In the genomic region with DNA sequence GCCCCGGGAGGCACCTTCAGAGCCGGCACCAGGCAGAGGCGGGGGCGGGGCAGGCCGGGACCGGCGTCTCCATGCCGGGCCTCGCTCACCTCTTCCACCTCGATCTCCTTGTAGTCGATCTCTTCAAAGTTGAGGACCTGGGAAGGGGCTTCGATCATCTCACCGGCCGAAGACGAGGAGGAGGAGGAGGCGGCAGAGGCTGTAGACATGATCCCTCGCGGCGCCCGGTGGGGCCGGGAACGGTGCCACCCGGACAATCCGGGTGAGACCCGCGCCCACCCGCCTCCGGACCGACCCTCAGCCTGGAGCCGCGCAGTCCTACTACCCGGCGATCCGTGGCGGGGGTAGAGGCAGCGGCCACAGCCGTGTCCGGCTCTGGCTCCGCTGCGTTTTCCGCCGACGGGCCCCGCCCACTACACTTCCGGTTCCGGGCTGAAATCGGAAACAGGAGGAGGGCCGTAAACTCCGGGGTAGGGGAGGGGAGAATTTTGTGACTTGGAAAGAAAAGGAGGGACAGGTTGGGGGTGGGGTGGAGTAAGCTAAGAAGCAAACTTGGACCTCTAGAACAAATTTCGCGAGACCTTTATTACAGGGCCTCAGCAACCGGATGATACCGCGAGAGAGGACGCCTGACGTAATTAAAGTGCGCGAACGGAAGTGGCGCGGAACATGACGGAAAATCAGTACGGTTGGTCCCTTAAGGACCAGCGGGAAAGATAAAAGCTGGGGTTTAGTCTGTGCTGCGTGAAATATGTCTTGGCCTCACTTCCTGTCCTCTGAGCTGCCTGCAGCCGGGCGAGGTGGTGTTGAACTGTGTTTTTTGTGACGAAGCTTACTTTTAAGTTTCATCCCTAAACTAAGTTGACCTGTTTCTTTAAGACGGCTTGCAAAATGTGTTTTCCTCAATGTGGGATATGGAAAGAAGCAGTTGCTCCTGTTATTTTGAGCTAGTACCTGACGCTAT, we compare ENCODE assay signal across 8 cellular contexts. TPM values are rescaled to one million over a fixed set of nuclear protein-coding genes. Genes with fewer than 3 reads are reported as not detected.
DNase-seq lines count a peak whose midpoint lies in the region; ATAC-seq and TF ChIP-seq lines count a peak whose summit lies in the region.

TSS of gene MAP3K7 (minus strand) at position 398 of the 964 bp plus-strand sequence. CDS start at position 209, 189 bp downstream.

- H3K4me1 ChIP-seq in testis, result peaks cover 4% of the 10 kb centered on the region

- H3K36me3 Mint-ChIP-seq in activated naive CD4-positive, alpha-beta T cell treated with anti-CD3 and anti-CD28 coated beads, Interleukin-2, amount 50 U/mL, for 72 hours, result peaks cover 6 to 15% of the 10 kb centered on the region in 2 donors

- TF ChIP-seq POLR2A in testis (IDR thresholded peaks at IDR 0.05), result no peak

- peak within 1 kb of the TSS; percentile 97 to 98 for H3K27ac Mint-ChIP-seq in activated naive CD4-positive, alpha-beta T cell treated with anti-CD3 and anti-CD28 coated beads, Interleukin-2, amount 50 U/mL, for 72 hours

- no peaks in the 10 kb centered on the region for H3K9me3 ChIP-seq in testis

- TF ChIP-seq CTCF in omental fat pad (IDR thresholded peaks at IDR 0.05) (no peak), testis (IDR thresholded peaks at IDR 0.05) (no peak)

- ATAC-seq in HG02610 (IDR thresholded peaks at IDR 0.05; ENCODE audit: unreplicated experiment) (peak; percentile 93), omental fat pad (ENCODE audit: low FRiP score) (peak; percentile 92)
- ATAC-seq in activated naive CD4-positive, alpha-beta T cell treated with anti-CD3 and anti-CD28 coated beads, Interleukin-2, amount 50 U/mL, for 72 hours, result peak; percentile 85 to 88

- H3K27ac ChIP-seq in testis, result peak within 1 kb of the TSS; percentile 94 to 98

- 1% methylated on average over 27 to 62 of the region's 70 CpGs for WGBS in testis, 2 donors

- H3K4me3 ChIP-seq in GM08714 (ENCODE audit: low read length), result peak within 1 kb of the TSS; percentile 99
- H3K4me3 ChIP-seq in testis, result peak within 1 kb of the TSS; percentile 72 to 100

- no peaks in the 10 kb centered on the region for H3K27me3 ChIP-seq in testis

- intact Hi-C loops in testis (cut with DNase I; ENCODE audit: low total_unique reads), result no loop called here

- H3K36me3 ChIP-seq in testis (ENCODE audit: low read depth, missing control alignments), result no peaks in the 10 kb centered on the region

- DNase-seq in NCI-H1092 treated with DMSO at 0.1 percent for 48 hours (lab: John Stamatoyannopoulos, UW) (peak; percentile 88), SKM-1 (lab: John Stamatoyannopoulos, UW; ENCODE audit: unreplicated experiment) (peak; percentile 82), glomerular visceral epithelial cell (ENCODE audit: extremely low spot score) (peak; percentile 96), omental fat pad (ENCODE audit: low spot score) (peak; percentile 93), testis (peak; percentile 96)
- peak; percentile 91 to 94 for DNase-seq in activated naive CD4-positive, alpha-beta T cell treated with anti-CD3 and anti-CD28 coated beads, Interleukin-2, amount 50 U/mL, for 72 hours (ENCODE audit: low spot score in 2 of 2)

- H3K9me3 Mint-ChIP-seq in activated naive CD4-positive, alpha-beta T cell treated with anti-CD3 and anti-CD28 coated beads, Interleukin-2, amount 50 U/mL, for 72 hours, result no peaks in the 10 kb centered on the region

RNA-seq across cellular contexts. Expression of gene MAP3K7, which starts in this region (rescaled TPM):
- total RNA-seq in activated naive CD4-positive, alpha-beta T cell treated with anti-CD3 and anti-CD28 coated beads, Interleukin-2, amount 50 U/mL, for 72 hours, result 10 to 100 TPM; 34.5 to 36.4 TPM
- total RNA-seq in omental fat pad, result 10 to 100 TPM; 21.7 to 27.9 (median 25.3) TPM
- 10 to 100 TPM; 35.7 to 39.0 TPM for total RNA-seq in testis
- 20.2 TPM for polyA plus RNA-seq in testis (ENCODE audit: insufficient read depth, low read depth, low replicate concordance)

Comparison
In these comparisons a context has a peak if more than half of its experiments do, and no peak if none do; other contexts are left out.
1. Peak in every context shown above with its lines: DNase-seq, ATAC-seq, H3K4me3 ChIP-seq and H3K27ac ChIP-seq.